In the genomic region with DNA sequence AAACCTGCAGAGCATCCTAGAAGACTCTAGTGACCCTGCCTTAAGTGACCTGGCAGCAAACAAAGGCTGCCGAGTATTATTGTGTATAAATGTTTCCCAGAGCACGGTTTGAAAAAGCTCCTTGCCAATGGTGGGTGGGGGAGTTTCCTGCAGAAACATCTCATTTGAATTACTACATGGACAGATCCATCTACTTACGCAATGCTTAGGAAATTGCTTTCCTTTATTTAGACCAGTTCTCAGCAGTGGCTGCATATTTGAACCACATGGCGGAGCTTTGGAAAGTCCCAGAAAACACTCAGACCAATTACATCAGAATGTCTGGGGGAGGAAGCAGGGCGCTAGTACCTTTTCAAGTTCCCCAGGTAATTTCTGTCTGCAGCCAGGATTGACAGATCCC, we compare ENCODE assay signal across 10 cellular contexts.
DNase-seq lines count a peak whose midpoint lies in the region; ATAC-seq and TF ChIP-seq lines count a peak whose summit lies in the region.
"Had no signal": no experiment of that assay in that cellular context is flagged by ENCODE, and none has a peak within 500 bp of the region (broad histone marks: within the 10 kb centered on the region; RNA-seq: fewer than 3 reads in every experiment).

No MANE protein-coding gene starts in this region.

- ATAC-seq in naive thymus-derived CD8-positive, alpha-beta T cell, result no peak

- intact Hi-C loops in esophagus squamous epithelium (cut with DNase I), result no loop called here

- no peak overlapping the region for H3K4me3 ChIP-seq in BLaER1 treated with 17β-estradiol and CSF1 and Interleukin-3, amounts not matched to agents 10 nM and 100 nM
- no peak overlapping the region for H3K4me3 ChIP-seq in esophagus squamous epithelium
- H3K4me3 ChIP-seq in CD8-positive, alpha-beta memory T cell (ENCODE audit: low read length), result no peak overlapping the region

- no peaks in the 10 kb centered on the region for H4K20me1 ChIP-seq in BLaER1 treated with 17β-estradiol and CSF1 and Interleukin-3, amounts not matched to agents 10 nM and 100 nM

- no peaks in the 10 kb centered on the region for H3K27me3 Mint-ChIP-seq in nephron (ENCODE audit: low read depth)
- H3K27me3 Mint-ChIP-seq in CD8-positive, alpha-beta memory T cell, result peaks cover 4 to 15% of the 10 kb centered on the region in 2 donors
- peaks cover 0 to 9% (median 6%) of the 10 kb centered on the region in 5 donors for H3K27me3 Mint-ChIP-seq in naive thymus-derived CD8-positive, alpha-beta T cell

- H3K9me3 Mint-ChIP-seq in nephron, result peaks cover 19% of the 10 kb centered on the region
- peaks cover 0 to 2% (median 0%) of the 10 kb centered on the region in 5 donors for H3K9me3 Mint-ChIP-seq in CD8-positive, alpha-beta memory T cell
- H3K9me3 Mint-ChIP-seq in naive thymus-derived CD8-positive, alpha-beta T cell, result no peaks in the 10 kb centered on the region

- no peaks in the 10 kb centered on the region for H3K36me3 ChIP-seq in BLaER1 treated with 17β-estradiol and CSF1 and Interleukin-3, amounts not matched to agents 10 nM and 100 nM
- no peaks in the 10 kb centered on the region for H3K36me3 ChIP-seq in esophagus squamous epithelium
- H3K36me3 ChIP-seq in CD8-positive, alpha-beta memory T cell (ENCODE audit: insufficient read depth, low read length), result no peaks in the 10 kb centered on the region

- TF ChIP-seq POLR2A in esophagus squamous epithelium (IDR thresholded peaks at IDR 0.05), result no peak

- H3K27me3 ChIP-seq in BLaER1 treated with 17β-estradiol and CSF1 and Interleukin-3, amounts not matched to agents 10 nM and 100 nM, result no peaks in the 10 kb centered on the region
- H3K27me3 ChIP-seq in esophagus squamous epithelium, result no peaks in the 10 kb centered on the region
- no peaks in the 10 kb centered on the region for H3K27me3 ChIP-seq in CD8-positive, alpha-beta memory T cell (ENCODE audit: insufficient read depth, low read length, poor library complexity, severe bottlenecking)

- WGBS in esophagus squamous epithelium, 2 donors, result 2 to 6% methylated on average over 4 to 5 of the region's 5 CpGs

- POLR2A ChIA-PET in CD8-positive, alpha-beta memory T cell (lab: Charles Lee), result no interaction called here
- POLR2A ChIA-PET in naive thymus-derived CD8-positive, alpha-beta T cell (lab: Charles Lee), result no interaction called here

- H3K27ac ChIP-seq in BLaER1 treated with 17β-estradiol and CSF1 and Interleukin-3, amounts not matched to agents 10 nM and 100 nM, result peak overlapping the region in 4 of 11 experiments; percentile 24 to 57 (median 43); a peak in 5 of 22 replicates
- peak overlapping the region; percentile 11 to 65 (median 40) for H3K27ac ChIP-seq in esophagus squamous epithelium
- H3K27ac ChIP-seq in CD8-positive, alpha-beta memory T cell (ENCODE audit: low read depth, low read length), result no peak overlapping the region

- peaks cover 0 to 54% (median 11%) of the 10 kb centered on the region in 11 experiments; a peak in 15 of 22 replicates for H3K9me3 ChIP-seq in BLaER1 treated with 17β-estradiol and CSF1 and Interleukin-3, amounts not matched to agents 10 nM and 100 nM (replicated peaks in 1 of 11)
- H3K9me3 ChIP-seq in esophagus squamous epithelium, result no peaks in the 10 kb centered on the region
- H3K9me3 ChIP-seq in CD8-positive, alpha-beta memory T cell (ENCODE audit: low read length), result no peaks in the 10 kb centered on the region

- H3K4me3 Mint-ChIP-seq in nephron, result no peak overlapping the region
- H3K4me3 Mint-ChIP-seq in CD8-positive, alpha-beta memory T cell, result no peak overlapping the region
- H3K4me3 Mint-ChIP-seq in naive thymus-derived CD8-positive, alpha-beta T cell, result no peak overlapping the region

- peaks cover 0 to 29% (median 8%) of the 10 kb centered on the region in 10 experiments; a peak in 12 of 20 replicates for H3K4me1 ChIP-seq in BLaER1 treated with 17β-estradiol and CSF1 and Interleukin-3, amounts not matched to agents 10 nM and 100 nM
- peaks cover 0 to 22% (median 12%) of the 10 kb centered on the region in 3 donors for H3K4me1 ChIP-seq in esophagus squamous epithelium
- no peaks in the 10 kb centered on the region for H3K4me1 ChIP-seq in CD8-positive, alpha-beta memory T cell (ENCODE audit: insufficient read depth, low read length)

- CTCF ChIA-PET in CD8-positive, alpha-beta memory T cell (lab: Charles Lee), result no interaction called here

- TF ChIP-seq CTCF in esophagus squamous epithelium (IDR thresholded peaks at IDR 0.05) (no peak), nephron (IDR thresholded peaks at IDR 0.05; ENCODE audit: unreplicated experiment in 3 of 3) (no peak)

- no peak overlapping the region for H3K9ac ChIP-seq in BLaER1 treated with 17β-estradiol and CSF1 and Interleukin-3, amounts not matched to agents 10 nM and 100 nM

- peak overlapping the region; percentile 28 to 49 (median 42) for H3K27ac Mint-ChIP-seq in nephron
- no peak overlapping the region for H3K27ac Mint-ChIP-seq in CD8-positive, alpha-beta memory T cell
- no peak overlapping the region for H3K27ac Mint-ChIP-seq in naive thymus-derived CD8-positive, alpha-beta T cell

- peaks cover 18% of the 10 kb centered on the region for H3K4me1 Mint-ChIP-seq in nephron
- H3K4me1 Mint-ChIP-seq in CD8-positive, alpha-beta memory T cell, result no peaks in the 10 kb centered on the region
- H3K4me1 Mint-ChIP-seq in naive thymus-derived CD8-positive, alpha-beta T cell, result no peaks in the 10 kb centered on the region

- H3K4me2 ChIP-seq in BLaER1 treated with 17β-estradiol and CSF1 and Interleukin-3, amounts not matched to agents 10 nM and 100 nM, result peak overlapping the region in 8 of 11 experiments; percentile 18 to 74 (median 56); a peak in 13 of 22 replicates

- DNase-seq in M059J (ENCODE audit: low read depth) (peak; percentile 7), esophagus squamous epithelium (lab: John Stamatoyannopoulos, UW) (no peak), NAMALWA (ENCODE audit: low spot score) (no peak), HuH-7 (ENCODE audit: low spot score) (no peak)
- no peak for DNase-seq in CD8-positive, alpha-beta memory T cell
- no peak for DNase-seq in naive thymus-derived CD8-positive, alpha-beta T cell
- DNase-seq: activated CD4-positive, CD25-positive, alpha-beta regulatory T cell; GOT3 had no signal

- peaks cover 5% of the 10 kb centered on the region for H3K36me3 Mint-ChIP-seq in nephron (ENCODE audit: low read depth)
- H3K36me3 Mint-ChIP-seq in CD8-positive, alpha-beta memory T cell, result peaks cover 0 to 4% (median 0%) of the 10 kb centered on the region in 3 donors
- H3K36me3 Mint-ChIP-seq in naive thymus-derived CD8-positive, alpha-beta T cell, result no peaks in the 10 kb centered on the region

Comparison
In these comparisons a context has a peak if more than half of its experiments do, and no peak if none do; other contexts are left out.
1. H3K27ac Mint-ChIP-seq: peak in nephron (3 of 3); none in CD8-positive, alpha-beta memory T cell (0 of 8) and naive thymus-derived CD8-positive, alpha-beta T cell (0 of 10).